Comparison of ENCODE assay signal across 2 cellular contexts in genomic region chr1:153985341-153985912, GRCh38.
TF ChIP-seq lines count a peak whose summit lies in the region.

No MANE protein-coding gene starts in this region.

TF ChIP-seq in A549, 52 proteins besides CTCF, POLR2A, EP300 and RAD21:
- TF ChIP-seq ZNF302 (CRISPR knock-in tag; IDR thresholded peaks at IDR 0.05) (no peak), FOSL2 (IDR thresholded peaks at IDR 0.05) (no peak), FOSL2 (CRISPR knock-in tag; IDR thresholded peaks at IDR 0.05) (peak; percentile 69)
- TF ChIP-seq, protein P1, sequence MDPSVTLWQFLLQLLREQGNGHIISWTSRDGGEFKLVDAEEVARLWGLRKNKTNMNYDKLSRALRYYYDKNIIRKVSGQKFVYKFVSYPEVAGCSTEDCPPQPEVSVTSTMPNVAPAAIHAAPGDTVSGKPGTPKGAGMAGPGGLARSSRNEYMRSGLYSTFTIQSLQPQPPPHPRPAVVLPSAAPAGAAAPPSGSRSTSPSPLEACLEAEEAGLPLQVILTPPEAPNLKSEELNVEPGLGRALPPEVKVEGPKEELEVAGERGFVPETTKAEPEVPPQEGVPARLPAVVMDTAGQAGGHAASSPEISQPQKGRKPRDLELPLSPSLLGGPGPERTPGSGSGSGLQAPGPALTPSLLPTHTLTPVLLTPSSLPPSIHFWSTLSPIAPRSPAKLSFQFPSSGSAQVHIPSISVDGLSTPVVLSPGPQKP (IDR thresholded peaks at IDR 0.05; ENCODE audit: low read depth, low read length) = no peak
TF ChIP-seq in A549: peak in this region for 1.

TF ChIP-seq in IMR-90, 13 proteins besides CTCF, POLR2A, EP300 and RAD21:
- TF ChIP-seq BHLHE40 (IDR thresholded peaks at IDR 0.05; ENCODE audit: low read depth, low read length) = peak; percentile 37; the same call in 1 of the 2 replicates
- TF ChIP-seq CEBPB (IDR thresholded peaks at IDR 0.05; ENCODE audit: low read depth, low read length) = peak; percentile 51; the same call in 1 of the 2 replicates
- peak; percentile 95 for TF ChIP-seq MAZ (IDR thresholded peaks at IDR 0.05; ENCODE audit: borderline replicate concordance, low read depth, low read length)
- TF ChIP-seq CHD1 (IDR thresholded peaks at IDR 0.05; ENCODE audit: low read depth, low read length) = no peak
- TF ChIP-seq MAFK (IDR thresholded peaks at IDR 0.05; ENCODE audit: low read depth, low read length) = no peak
- TF ChIP-seq NFE2L2 (IDR thresholded peaks at IDR 0.05; ENCODE audit: low read depth, low read length) = no peak
- TF ChIP-seq USF2 (IDR thresholded peaks at IDR 0.05; ENCODE audit: low read depth, low read length) = no peak
- no peak for TF ChIP-seq RCOR1 (IDR thresholded peaks at IDR 0.05; ENCODE audit: insufficient replicate concordance, low read length)
- TF ChIP-seq, protein P1 (IDR thresholded peaks at IDR 0.05; ENCODE audit: borderline replicate concordance, low read depth, low read length) = no peak
- TF ChIP-seq SMC3 (IDR thresholded peaks at IDR 0.05; ENCODE audit: low read depth, low read length) = no peak
- no peak for TF ChIP-seq RFX5 (IDR thresholded peaks at IDR 0.05; ENCODE audit: low read depth, low read length)
- TF ChIP-seq FOS (IDR thresholded peaks at IDR 0.05; ENCODE audit: low read depth, low read length) = peak; percentile 97
- no peak for TF ChIP-seq MXI1 (IDR thresholded peaks at IDR 0.05; ENCODE audit: borderline replicate concordance, low read depth, low read length)
